In the genomic region with DNA sequence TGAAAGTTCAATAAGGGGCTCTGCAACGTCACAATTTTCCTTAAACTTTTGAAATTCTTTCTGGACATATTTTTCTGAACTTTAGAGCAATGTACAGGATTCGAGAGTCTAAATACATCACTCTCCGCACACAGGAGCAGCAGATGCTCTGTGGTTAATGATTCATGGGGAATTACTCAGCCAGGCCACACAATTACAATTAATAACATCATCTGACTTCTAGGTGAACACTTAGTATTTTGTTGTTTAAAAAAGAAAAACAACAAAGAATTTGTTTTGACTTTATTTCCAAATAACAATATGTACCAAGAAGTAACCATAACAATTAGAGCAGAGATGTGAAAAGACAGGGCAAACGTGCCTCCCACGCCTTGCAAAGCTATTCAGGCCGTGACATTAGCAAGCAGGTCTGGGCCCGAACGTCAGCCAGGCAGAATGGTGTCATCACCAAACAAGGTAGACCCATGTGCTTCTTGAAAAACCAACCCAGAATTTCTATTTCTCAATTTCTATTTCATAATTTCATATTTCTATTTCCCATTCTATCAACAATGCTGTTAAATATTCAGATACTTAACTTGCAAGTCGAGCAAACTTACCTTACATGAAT, we compare ENCODE assay signal across 16 cellular contexts.
DNase-seq lines count a peak whose midpoint lies in the region; ATAC-seq and TF ChIP-seq lines count a peak whose summit lies in the region.
"Had no signal": no experiment of that assay in that cellular context is flagged by ENCODE, and none has a peak within 500 bp of the region (broad histone marks: within the 10 kb centered on the region; RNA-seq: fewer than 3 reads in every experiment).

No MANE protein-coding gene starts in this region.

- H3K4me2 ChIP-seq in osteoblast (ENCODE audit: insufficient read depth, low read length): no peak overlapping the region

- H3K36me3 ChIP-seq in osteoblast (ENCODE audit: insufficient read depth, low read length): no peaks in the 10 kb centered on the region
- H3K36me3 ChIP-seq: spleen, thoracic aorta had no signal

- no peaks in the 10 kb centered on the region for H3K79me2 ChIP-seq in osteoblast (ENCODE audit: insufficient read depth, low read length)

- H3K4me1 ChIP-seq in osteoblast (ENCODE audit: insufficient read depth, low read length): peaks cover 5% of the 10 kb centered on the region
- H3K4me1 ChIP-seq: spleen had no signal

- H4K20me1 ChIP-seq in osteoblast (ENCODE audit: insufficient read depth, low read length): no peaks in the 10 kb centered on the region

- H3K27me3 ChIP-seq in osteoblast (ENCODE audit: insufficient read depth, low read length): peaks cover 11% of the 10 kb centered on the region
- H3K27me3 ChIP-seq: spleen had no signal

- DNase-seq in GM03348 (ENCODE audit: low spot score) (peak; percentile 75), RPMI7951 (ENCODE audit: low read depth) (peak; percentile 64), epithelial cell of proximal tubule (ENCODE audit: low read depth) (peak; percentile 32), osteoblast (ENCODE audit: insufficient read length, low spot score, missing footprints) (peak; percentile 36), GF-D8 (lab: John Stamatoyannopoulos, UW) (no peak)
- DNase-seq: activated CD4-positive, alpha-beta memory T cell treated with anti-CD3 and anti-CD28 coated beads for 36 hours; activated naive CD4-positive, alpha-beta T cell; glutamatergic neuron; NCI-H446 treated with DMSO at 0.1 percent for 48 hours; spleen; T-helper 9 cell had no signal

- H3K4me3 ChIP-seq in epithelial cell of proximal tubule (ENCODE audit: low read depth, low read length): no peak overlapping the region
- no peak overlapping the region for H3K4me3 ChIP-seq in osteoblast (ENCODE audit: insufficient read depth, low read length)
- H3K4me3 ChIP-seq: spleen, thoracic aorta had no signal

- no peaks in the 10 kb centered on the region for H3K9me3 ChIP-seq in osteoblast (ENCODE audit: low read depth, low read length)
- H3K9me3 ChIP-seq: spleen, thoracic aorta had no signal

- TF ChIP-seq CTCF in epithelial cell of proximal tubule (conservative IDR thresholded peaks at IDR 0.05; ENCODE audit: low read depth, low read length) (no peak), osteoblast (IDR thresholded peaks at IDR 0.05; ENCODE audit: extremely low read depth, low read depth, low read length) (no peak)

- H3K27ac ChIP-seq in osteoblast (ENCODE audit: low read depth, low read length): no peak overlapping the region
- H3K27ac ChIP-seq: HL-60, spleen, thoracic aorta had no signal

- H2AFZ ChIP-seq in osteoblast (ENCODE audit: low read length): no peak overlapping the region

- ATAC-seq in GM18867 (IDR thresholded peaks at IDR 0.05; ENCODE audit: unreplicated experiment): no peak
- ATAC-seq in GM21786 (IDR thresholded peaks at IDR 0.05; ENCODE audit: unreplicated experiment): no peak
- no peak for ATAC-seq in HG02759 (IDR thresholded peaks at IDR 0.05; ENCODE audit: unreplicated experiment)
